In the genomic region with DNA sequence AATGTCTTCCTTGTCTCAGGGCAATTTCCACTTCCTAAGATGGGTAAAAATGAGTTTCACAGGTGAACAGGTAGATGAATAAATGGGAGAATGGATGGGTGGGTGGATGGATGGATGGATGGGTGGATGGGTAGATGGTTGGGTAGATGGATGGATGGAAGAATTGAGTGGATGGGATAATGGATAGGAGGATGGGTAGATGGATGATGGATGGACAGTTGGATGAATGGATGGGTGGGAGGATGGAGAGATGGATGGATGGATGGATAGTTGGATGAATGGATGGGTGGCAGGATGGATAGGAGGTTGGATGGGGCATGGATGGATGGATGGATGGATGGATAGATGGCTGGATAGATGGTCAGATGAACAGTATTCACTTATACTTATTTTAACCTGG, we compare ENCODE assay signal across 2 cellular contexts.
A peak's percentile ranks its signal among the peaks of the same experiment; 100 is the strongest.
TF ChIP-seq lines count a peak whose summit lies in the region.

No MANE protein-coding gene starts in this region.

TF ChIP-seq in HEK293, 187 proteins besides CTCF, POLR2A, EP300 and RAD21:
- no peak for TF ChIP-seq GLI4 (tag by site-specific recombination; IDR thresholded peaks at IDR 0.05)
- TF ChIP-seq ZFP69B (tag by site-specific recombination; IDR thresholded peaks at IDR 0.05) = no peak
- no peak for TF ChIP-seq REST (tag by site-specific recombination; IDR thresholded peaks at IDR 0.05)
- peak; percentile 69 for TF ChIP-seq ZNF366 (tag by site-specific recombination; conservative IDR thresholded peaks at IDR 0.05)
- TF ChIP-seq ZNF140 (tag by site-specific recombination; IDR thresholded peaks at IDR 0.05) = no peak
- 0 out of 2 replicates have a peak, but pooled peaks have one; percentile 62 for TF ChIP-seq ZNF114 (tag by site-specific recombination; IDR thresholded peaks at IDR 0.05)
- no peak for TF ChIP-seq ZIC2 (tag by site-specific recombination; IDR thresholded peaks at IDR 0.05)

TF ChIP-seq in H1, 55 proteins besides CTCF, POLR2A, EP300 and RAD21:
- TF ChIP-seq MAFK (IDR thresholded peaks at IDR 0.05; ENCODE audit: low read depth, low read length) (no peak), SP4 (IDR thresholded peaks at IDR 0.05; ENCODE audit: low read length) (no peak), TBP (IDR thresholded peaks at IDR 0.05; ENCODE audit: low read depth, low read length) (no peak), HDAC2 (IDR thresholded peaks at IDR 0.05; ENCODE audit: borderline replicate concordance in 1 of 2, low read depth in 2 of 2, low read length in 2 of 2) (no peak), KDM5A (IDR thresholded peaks at IDR 0.05; ENCODE audit: low read length) (no peak), CEBPB (IDR thresholded peaks at IDR 0.05; ENCODE audit: low read depth, low read length) (no peak), SP1 (IDR thresholded peaks at IDR 0.05; ENCODE audit: low read depth, low read length) (no peak), CHD2 (IDR thresholded peaks at IDR 0.05; ENCODE audit: low read length) (no peak), KDM1A (IDR thresholded peaks at IDR 0.05; ENCODE audit: borderline replicate concordance, low read length) (no peak)
